In the genomic region with DNA sequence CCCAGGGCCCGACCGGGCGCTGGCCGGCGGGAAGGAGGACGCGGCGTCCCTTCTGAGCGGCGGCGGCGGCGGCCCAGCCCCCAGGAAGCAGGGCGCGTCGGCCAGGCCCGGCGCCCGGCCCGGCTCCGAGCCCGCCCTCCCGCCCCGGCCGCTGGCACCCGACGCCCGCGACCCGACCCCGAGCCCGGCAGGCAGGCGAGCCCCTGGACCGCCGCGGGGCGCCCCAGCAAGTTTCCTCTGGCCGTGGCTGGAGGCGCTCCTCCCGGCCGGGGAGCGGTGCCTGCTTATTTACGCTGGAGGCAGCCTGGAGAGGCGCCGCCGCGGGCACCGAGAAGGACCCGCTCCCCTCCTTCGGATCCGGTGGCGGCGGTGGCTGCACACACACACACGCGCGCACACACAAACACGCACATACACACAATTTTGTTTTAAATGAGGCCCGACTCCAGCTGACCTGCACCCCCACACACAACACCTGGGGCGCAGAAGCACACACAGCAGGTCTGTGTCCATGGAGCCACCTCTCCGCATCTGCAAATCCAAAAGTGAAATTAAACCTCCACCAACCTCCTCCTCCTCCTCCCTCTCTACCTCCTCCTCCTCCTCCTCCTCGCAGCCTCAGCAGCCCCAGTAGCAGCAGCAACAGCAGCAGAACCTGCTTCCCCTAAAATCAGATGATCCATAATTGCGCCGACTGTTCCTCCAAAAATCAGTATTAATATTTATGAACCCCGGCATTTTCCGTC, we compare ENCODE assay signal across 1 cellular context.
TF ChIP-seq lines count a peak whose summit lies in the region.

No MANE protein-coding gene starts in this region.

TF ChIP-seq in HepG2, 621 proteins besides CTCF, POLR2A, EP300 and RAD21 (continued from another document and continues in another):
- TF ChIP-seq, protein P1, sequence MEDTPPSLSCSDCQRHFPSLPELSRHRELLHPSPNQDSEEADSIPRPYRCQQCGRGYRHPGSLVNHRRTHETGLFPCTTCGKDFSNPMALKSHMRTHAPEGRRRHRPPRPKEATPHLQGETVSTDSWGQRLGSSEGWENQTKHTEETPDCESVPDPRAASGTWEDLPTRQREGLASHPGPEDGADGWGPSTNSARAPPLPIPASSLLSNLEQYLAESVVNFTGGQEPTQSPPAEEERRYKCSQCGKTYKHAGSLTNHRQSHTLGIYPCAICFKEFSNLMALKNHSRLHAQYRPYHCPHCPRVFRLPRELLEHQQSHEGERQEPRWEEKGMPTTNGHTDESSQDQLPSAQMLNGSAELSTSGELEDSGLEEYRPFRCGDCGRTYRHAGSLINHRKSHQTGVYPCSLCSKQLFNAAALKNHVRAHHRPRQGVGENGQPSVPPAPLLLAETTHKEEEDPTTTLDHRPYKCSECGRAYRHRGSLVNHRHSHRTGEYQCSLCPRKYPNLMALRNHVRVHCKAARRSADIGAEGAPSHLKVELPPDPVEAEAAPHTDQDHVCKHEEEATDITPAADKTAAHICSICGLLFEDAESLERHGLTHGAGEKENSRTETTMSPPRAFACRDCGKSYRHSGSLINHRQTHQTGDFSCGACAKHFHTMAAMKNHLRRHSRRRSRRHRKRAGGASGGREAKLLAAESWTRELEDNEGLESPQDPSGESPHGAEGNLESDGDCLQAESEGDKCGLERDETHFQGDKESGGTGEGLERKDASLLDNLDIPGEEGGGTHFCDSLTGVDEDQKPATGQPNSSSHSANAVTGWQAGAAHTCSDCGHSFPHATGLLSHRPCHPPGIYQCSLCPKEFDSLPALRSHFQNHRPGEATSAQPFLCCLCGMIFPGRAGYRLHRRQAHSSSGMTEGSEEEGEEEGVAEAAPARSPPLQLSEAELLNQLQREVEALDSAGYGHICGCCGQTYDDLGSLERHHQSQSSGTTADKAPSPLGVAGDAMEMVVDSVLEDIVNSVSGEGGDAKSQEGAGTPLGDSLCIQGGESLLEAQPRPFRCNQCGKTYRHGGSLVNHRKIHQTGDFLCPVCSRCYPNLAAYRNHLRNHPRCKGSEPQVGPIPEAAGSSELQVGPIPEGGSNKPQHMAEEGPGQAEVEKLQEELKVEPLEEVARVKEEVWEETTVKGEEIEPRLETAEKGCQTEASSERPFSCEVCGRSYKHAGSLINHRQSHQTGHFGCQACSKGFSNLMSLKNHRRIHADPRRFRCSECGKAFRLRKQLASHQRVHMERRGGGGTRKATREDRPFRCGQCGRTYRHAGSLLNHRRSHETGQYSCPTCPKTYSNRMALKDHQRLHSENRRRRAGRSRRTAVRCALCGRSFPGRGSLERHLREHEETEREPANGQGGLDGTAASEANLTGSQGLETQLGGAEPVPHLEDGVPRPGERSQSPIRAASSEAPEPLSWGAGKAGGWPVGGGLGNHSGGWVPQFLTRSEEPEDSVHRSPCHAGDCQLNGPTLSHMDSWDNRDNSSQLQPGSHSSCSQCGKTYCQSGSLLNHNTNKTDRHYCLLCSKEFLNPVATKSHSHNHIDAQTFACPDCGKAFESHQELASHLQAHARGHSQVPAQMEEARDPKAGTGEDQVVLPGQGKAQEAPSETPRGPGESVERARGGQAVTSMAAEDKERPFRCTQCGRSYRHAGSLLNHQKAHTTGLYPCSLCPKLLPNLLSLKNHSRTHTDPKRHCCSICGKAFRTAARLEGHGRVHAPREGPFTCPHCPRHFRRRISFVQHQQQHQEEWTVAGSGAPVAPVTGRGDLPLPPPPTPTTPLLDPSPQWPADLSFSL (CRISPR knock-in tag; IDR thresholded peaks at IDR 0.05): peak; percentile 40; the same call in 1 of the 2 replicates
- no peak for TF ChIP-seq ZNF772 (CRISPR knock-in tag; IDR thresholded peaks at IDR 0.05)
- no peak for TF ChIP-seq BHLHE40 (IDR thresholded peaks at IDR 0.05; ENCODE audit: low read length)
- TF ChIP-seq, protein P2, sequence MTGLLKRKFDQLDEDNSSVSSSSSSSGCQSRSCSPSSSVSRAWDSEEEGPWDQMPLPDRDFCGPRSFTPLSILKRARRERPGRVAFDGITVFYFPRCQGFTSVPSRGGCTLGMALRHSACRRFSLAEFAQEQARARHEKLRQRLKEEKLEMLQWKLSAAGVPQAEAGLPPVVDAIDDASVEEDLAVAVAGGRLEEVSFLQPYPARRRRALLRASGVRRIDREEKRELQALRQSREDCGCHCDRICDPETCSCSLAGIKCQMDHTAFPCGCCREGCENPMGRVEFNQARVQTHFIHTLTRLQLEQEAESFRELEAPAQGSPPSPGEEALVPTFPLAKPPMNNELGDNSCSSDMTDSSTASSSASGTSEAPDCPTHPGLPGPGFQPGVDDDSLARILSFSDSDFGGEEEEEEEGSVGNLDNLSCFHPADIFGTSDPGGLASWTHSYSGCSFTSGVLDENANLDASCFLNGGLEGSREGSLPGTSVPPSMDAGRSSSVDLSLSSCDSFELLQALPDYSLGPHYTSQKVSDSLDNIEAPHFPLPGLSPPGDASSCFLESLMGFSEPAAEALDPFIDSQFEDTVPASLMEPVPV (CRISPR knock-in tag; IDR thresholded peaks at IDR 0.05): 0 out of 2 replicates have a peak, but pooled peaks have one; percentile 43
- TF ChIP-seq, protein P3, sequence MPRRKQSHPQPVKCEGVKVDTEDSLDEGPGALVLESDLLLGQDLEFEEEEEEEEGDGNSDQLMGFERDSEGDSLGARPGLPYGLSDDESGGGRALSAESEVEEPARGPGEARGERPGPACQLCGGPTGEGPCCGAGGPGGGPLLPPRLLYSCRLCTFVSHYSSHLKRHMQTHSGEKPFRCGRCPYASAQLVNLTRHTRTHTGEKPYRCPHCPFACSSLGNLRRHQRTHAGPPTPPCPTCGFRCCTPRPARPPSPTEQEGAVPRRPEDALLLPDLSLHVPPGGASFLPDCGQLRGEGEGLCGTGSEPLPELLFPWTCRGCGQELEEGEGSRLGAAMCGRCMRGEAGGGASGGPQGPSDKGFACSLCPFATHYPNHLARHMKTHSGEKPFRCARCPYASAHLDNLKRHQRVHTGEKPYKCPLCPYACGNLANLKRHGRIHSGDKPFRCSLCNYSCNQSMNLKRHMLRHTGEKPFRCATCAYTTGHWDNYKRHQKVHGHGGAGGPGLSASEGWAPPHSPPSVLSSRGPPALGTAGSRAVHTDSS (CRISPR knock-in tag; conservative IDR thresholded peaks at IDR 0.05): no peak
- TF ChIP-seq SMARCC2 (IDR thresholded peaks at IDR 0.05): no peak
- no peak for TF ChIP-seq ATRX (CRISPR knock-in tag; IDR thresholded peaks at IDR 0.05; ENCODE audit: borderline replicate concordance)
- TF ChIP-seq ZNF768 (CRISPR knock-in tag; IDR thresholded peaks at IDR 0.05): no peak
- TF ChIP-seq GABPB1 (CRISPR knock-in tag; IDR thresholded peaks at IDR 0.05): no peak
- TF ChIP-seq, protein P4, sequence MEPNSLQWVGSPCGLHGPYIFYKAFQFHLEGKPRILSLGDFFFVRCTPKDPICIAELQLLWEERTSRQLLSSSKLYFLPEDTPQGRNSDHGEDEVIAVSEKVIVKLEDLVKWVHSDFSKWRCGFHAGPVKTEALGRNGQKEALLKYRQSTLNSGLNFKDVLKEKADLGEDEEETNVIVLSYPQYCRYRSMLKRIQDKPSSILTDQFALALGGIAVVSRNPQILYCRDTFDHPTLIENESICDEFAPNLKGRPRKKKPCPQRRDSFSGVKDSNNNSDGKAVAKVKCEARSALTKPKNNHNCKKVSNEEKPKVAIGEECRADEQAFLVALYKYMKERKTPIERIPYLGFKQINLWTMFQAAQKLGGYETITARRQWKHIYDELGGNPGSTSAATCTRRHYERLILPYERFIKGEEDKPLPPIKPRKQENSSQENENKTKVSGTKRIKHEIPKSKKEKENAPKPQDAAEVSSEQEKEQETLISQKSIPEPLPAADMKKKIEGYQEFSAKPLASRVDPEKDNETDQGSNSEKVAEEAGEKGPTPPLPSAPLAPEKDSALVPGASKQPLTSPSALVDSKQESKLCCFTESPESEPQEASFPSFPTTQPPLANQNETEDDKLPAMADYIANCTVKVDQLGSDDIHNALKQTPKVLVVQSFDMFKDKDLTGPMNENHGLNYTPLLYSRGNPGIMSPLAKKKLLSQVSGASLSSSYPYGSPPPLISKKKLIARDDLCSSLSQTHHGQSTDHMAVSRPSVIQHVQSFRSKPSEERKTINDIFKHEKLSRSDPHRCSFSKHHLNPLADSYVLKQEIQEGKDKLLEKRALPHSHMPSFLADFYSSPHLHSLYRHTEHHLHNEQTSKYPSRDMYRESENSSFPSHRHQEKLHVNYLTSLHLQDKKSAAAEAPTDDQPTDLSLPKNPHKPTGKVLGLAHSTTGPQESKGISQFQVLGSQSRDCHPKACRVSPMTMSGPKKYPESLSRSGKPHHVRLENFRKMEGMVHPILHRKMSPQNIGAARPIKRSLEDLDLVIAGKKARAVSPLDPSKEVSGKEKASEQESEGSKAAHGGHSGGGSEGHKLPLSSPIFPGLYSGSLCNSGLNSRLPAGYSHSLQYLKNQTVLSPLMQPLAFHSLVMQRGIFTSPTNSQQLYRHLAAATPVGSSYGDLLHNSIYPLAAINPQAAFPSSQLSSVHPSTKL (CRISPR knock-in tag; IDR thresholded peaks at IDR 0.05): no peak
- TF ChIP-seq FOXK2 (IDR thresholded peaks at IDR 0.05): no peak
- no peak for TF ChIP-seq KAT2B (IDR thresholded peaks at IDR 0.05; ENCODE audit: borderline replicate concordance, low read depth, low read length)
- no peak for TF ChIP-seq ZBTB8A (CRISPR knock-in tag; IDR thresholded peaks at IDR 0.05; ENCODE audit: borderline replicate concordance, low read depth)
- TF ChIP-seq ZNF367 (CRISPR knock-in tag; IDR thresholded peaks at IDR 0.05; ENCODE audit: borderline replicate concordance): no peak
- 0 out of 2 replicates have a peak, but pooled peaks have one; percentile 4 for TF ChIP-seq ATF7-NPFF (CRISPR knock-in tag; IDR thresholded peaks at IDR 0.05; ENCODE audit: low read depth)
- TF ChIP-seq ZNF510 (CRISPR knock-in tag; IDR thresholded peaks at IDR 0.05; ENCODE audit: low read depth): no peak
- TF ChIP-seq, protein P5, sequence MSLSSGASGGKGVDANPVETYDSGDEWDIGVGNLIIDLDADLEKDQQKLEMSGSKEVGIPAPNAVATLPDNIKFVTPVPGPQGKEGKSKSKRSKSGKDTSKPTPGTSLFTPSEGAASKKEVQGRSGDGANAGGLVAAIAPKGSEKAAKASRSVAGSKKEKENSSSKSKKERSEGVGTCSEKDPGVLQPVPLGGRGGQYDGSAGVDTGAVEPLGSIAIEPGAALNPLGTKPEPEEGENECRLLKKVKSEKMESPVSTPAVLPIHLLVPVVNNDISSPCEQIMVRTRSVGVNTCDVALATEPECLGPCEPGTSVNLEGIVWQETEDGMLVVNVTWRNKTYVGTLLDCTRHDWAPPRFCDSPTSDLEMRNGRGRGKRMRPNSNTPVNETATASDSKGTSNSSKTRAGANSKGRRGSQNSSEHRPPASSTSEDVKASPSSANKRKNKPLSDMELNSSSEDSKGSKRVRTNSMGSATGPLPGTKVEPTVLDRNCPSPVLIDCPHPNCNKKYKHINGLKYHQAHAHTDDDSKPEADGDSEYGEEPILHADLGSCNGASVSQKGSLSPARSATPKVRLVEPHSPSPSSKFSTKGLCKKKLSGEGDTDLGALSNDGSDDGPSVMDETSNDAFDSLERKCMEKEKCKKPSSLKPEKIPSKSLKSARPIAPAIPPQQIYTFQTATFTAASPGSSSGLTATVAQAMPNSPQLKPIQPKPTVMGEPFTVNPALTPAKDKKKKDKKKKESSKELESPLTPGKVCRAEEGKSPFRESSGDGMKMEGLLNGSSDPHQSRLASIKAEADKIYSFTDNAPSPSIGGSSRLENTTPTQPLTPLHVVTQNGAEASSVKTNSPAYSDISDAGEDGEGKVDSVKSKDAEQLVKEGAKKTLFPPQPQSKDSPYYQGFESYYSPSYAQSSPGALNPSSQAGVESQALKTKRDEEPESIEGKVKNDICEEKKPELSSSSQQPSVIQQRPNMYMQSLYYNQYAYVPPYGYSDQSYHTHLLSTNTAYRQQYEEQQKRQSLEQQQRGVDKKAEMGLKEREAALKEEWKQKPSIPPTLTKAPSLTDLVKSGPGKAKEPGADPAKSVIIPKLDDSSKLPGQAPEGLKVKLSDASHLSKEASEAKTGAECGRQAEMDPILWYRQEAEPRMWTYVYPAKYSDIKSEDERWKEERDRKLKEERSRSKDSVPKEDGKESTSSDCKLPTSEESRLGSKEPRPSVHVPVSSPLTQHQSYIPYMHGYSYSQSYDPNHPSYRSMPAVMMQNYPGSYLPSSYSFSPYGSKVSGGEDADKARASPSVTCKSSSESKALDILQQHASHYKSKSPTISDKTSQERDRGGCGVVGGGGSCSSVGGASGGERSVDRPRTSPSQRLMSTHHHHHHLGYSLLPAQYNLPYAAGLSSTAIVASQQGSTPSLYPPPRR (CRISPR knock-in tag; IDR thresholded peaks at IDR 0.05; ENCODE audit: borderline replicate concordance): no peak
- no peak for TF ChIP-seq ZFP90 (CRISPR knock-in tag; IDR thresholded peaks at IDR 0.05; ENCODE audit: borderline replicate concordance)
- no peak for TF ChIP-seq ZMAT3 (CRISPR knock-in tag; conservative IDR thresholded peaks at IDR 0.05)
- no peak for TF ChIP-seq CBX5 (CRISPR knock-in tag; IDR thresholded peaks at IDR 0.05; ENCODE audit: borderline replicate concordance)
- no peak for TF ChIP-seq ZNF746 (CRISPR knock-in tag; IDR thresholded peaks at IDR 0.05)
- no peak for TF ChIP-seq GZF1 (CRISPR knock-in tag; IDR thresholded peaks at IDR 0.05)
- peak; percentile 64 for TF ChIP-seq ZFY (CRISPR knock-in tag; IDR thresholded peaks at IDR 0.05)
- TF ChIP-seq DNMT3B (CRISPR knock-in tag; conservative IDR thresholded peaks at IDR 0.05): no peak
- 0 out of 2 replicates have a peak, but pooled peaks have one; percentile 15 for TF ChIP-seq HES4 (CRISPR knock-in tag; IDR thresholded peaks at IDR 0.05; ENCODE audit: borderline replicate concordance)
- TF ChIP-seq ZNF121 (CRISPR knock-in tag; IDR thresholded peaks at IDR 0.05): no peak
- no peak for TF ChIP-seq TEAD3 (CRISPR knock-in tag; optimal IDR thresholded peaks at IDR 0.05; ENCODE audit: borderline replicate concordance)
- no peak for TF ChIP-seq ZC3H4 (CRISPR knock-in tag; IDR thresholded peaks at IDR 0.05; ENCODE audit: borderline replicate concordance)
- TF ChIP-seq HCFC1 (IDR thresholded peaks at IDR 0.05; ENCODE audit: low read depth, low read length): no peak
- peak; percentile 65; the same call in 1 of the 2 replicates for TF ChIP-seq ZNF83 (CRISPR knock-in tag; IDR thresholded peaks at IDR 0.05; ENCODE audit: borderline replicate concordance)
- no peak for TF ChIP-seq NFATC3 (CRISPR knock-in tag; IDR thresholded peaks at IDR 0.05)
- TF ChIP-seq MIXL1 (CRISPR knock-in tag; IDR thresholded peaks at IDR 0.05): no peak
- TF ChIP-seq ZSCAN22 (CRISPR knock-in tag; IDR thresholded peaks at IDR 0.05): no peak
- TF ChIP-seq ZNF225 (CRISPR knock-in tag; IDR thresholded peaks at IDR 0.05): 0 out of 2 replicates have a peak, but pooled peaks have one; percentile 35
- TF ChIP-seq CEBPG (CRISPR knock-in tag; IDR thresholded peaks at IDR 0.05): no peak
